20 cellular contexts compared by ENCODE assay signal in genomic region chr12:30837595-30837994, GRCh38.
DNase-seq lines count a peak whose midpoint lies in the region; ATAC-seq, FAIRE-seq and TF ChIP-seq lines count a peak whose summit lies in the region.
"Had no signal": no experiment of that assay in that cellular context is flagged by ENCODE, and none has a peak within 500 bp of the region (broad histone marks: within the 10 kb centered on the region; RNA-seq: fewer than 3 reads in every experiment).

No MANE protein-coding gene starts in this region.

- DNase-seq in AG04450 (ENCODE audit: low read depth, low spot score) (no peak), HFF-Myc (ENCODE audit: extremely low read depth, low read depth) (no peak), astrocyte of the cerebellum (ENCODE audit: low read depth) (no peak), neural crest cell (ENCODE audit: low read depth, low spot score) (no peak), D721Med (ENCODE audit: insufficient read length, low spot score) (no peak), AML-193 (lab: John Stamatoyannopoulos, UW) (no peak)
- DNase-seq: CD8-positive, alpha-beta T cell; DMS 273 treated with DMSO at 0.1 percent for 48 hours; GDM1; H7; KG1; NCI-H1436 treated with DMSO at 0.1 percent for 48 hours; NCI-H2029 treated with DMSO at 0.1 percent for 48 hours; NCI-H2171 treated with DMSO at 0.1 percent for 48 hours; NCI-H446 treated with DMSO at 0.1 percent for 48 hours; NCI-H748 treated with DMSO at 0.1 percent for 48 hours; PC-9 had no signal

- no peaks in the 10 kb centered on the region; the same call in 1 of the 2 replicates for H3K9me3 ChIP-seq in AG04450 (ENCODE audit: control insufficient read depth, insufficient read depth, low read length)

- in situ Hi-C loops in astrocyte of the cerebellum (cut with HindIII; ENCODE audit: low sequenced_read_pairs) = no loop called here

- peaks cover 18% of the 10 kb centered on the region for H3K27me3 ChIP-seq in AG04450 (ENCODE audit: control insufficient read depth, insufficient read depth, low read length)

- no peaks in the 10 kb centered on the region for H3K4me1 Mint-ChIP-seq in neural crest cell

- H3K4me3 Mint-ChIP-seq in neural crest cell = no peak overlapping the region
- H3K4me3 Mint-ChIP-seq: CD8-positive, alpha-beta T cell had no signal

- CTCF ChIA-PET in AG04450 (lab: Charles Lee) = no interaction called here

- no peak overlapping the region for H3K27ac ChIP-seq in AG04450 (ENCODE audit: low read depth, low read length)
- H3K27ac ChIP-seq: PC-9 had no signal

- no peak overlapping the region for H3K27ac Mint-ChIP-seq in neural crest cell (ENCODE audit: unreplicated experiment)
- H3K27ac Mint-ChIP-seq: CD8-positive, alpha-beta T cell had no signal

- peaks cover 3% of the 10 kb centered on the region for H3K9me3 Mint-ChIP-seq in neural crest cell
- H3K9me3 Mint-ChIP-seq: CD8-positive, alpha-beta T cell had no signal

- peak; percentile 15; the same call in 1 of the 2 replicates for TF ChIP-seq CTCF in AG04450 (IDR thresholded peaks at IDR 0.05; ENCODE audit: low read depth, low read length)
- TF ChIP-seq CTCF in HFF-Myc (IDR thresholded peaks at IDR 0.05; ENCODE audit: low read depth, low read length, missing control alignments) = peak; percentile 1
- TF ChIP-seq CTCF in astrocyte of the cerebellum (IDR thresholded peaks at IDR 0.05; ENCODE audit: low read depth, low read length, missing control alignments) = peak; percentile 6
- TF ChIP-seq CTCF in neural crest cell (conservative IDR thresholded peaks at IDR 0.05) = peak; percentile 27
- no peak for TF ChIP-seq CTCF in D721Med (IDR thresholded peaks at IDR 0.05; ENCODE audit: insufficient read depth, missing control alignments)

- ATAC-seq in HG02885 (IDR thresholded peaks at IDR 0.05; ENCODE audit: poor library complexity, unreplicated experiment) (no peak), GM18907 (IDR thresholded peaks at IDR 0.05; ENCODE audit: unreplicated experiment) (no peak)
- ATAC-seq: CD8-positive, alpha-beta T cell had no signal

- no peak overlapping the region for H3K4me3 ChIP-seq in AG04450 (ENCODE audit: low read depth, low read length)
- no peak overlapping the region for H3K4me3 ChIP-seq in HFF-Myc (replicated peaks; ENCODE audit: low read depth, low read length)
- no peak overlapping the region for H3K4me3 ChIP-seq in astrocyte of the cerebellum (ENCODE audit: low read depth, low read length)
- H3K4me3 ChIP-seq: PC-9 had no signal

- POLR2A ChIA-PET in AG04450 (lab: Yijun Ruan, JAX) = no interaction called here

- no peaks in the 10 kb centered on the region for H3K36me3 Mint-ChIP-seq in neural crest cell (ENCODE audit: low read depth)
- H3K36me3 Mint-ChIP-seq: CD8-positive, alpha-beta T cell had no signal

- no peak for FAIRE-seq in D721Med (lab: Jason Lieb, UNC)
- FAIRE-seq: GM12892 had no signal

- H3K27me3 Mint-ChIP-seq in neural crest cell (ENCODE audit: low read depth) = peaks cover 35% of the 10 kb centered on the region
